6 cellular contexts compared by ENCODE assay signal in genomic region chr19:3955276-3955675, GRCh38. TPM values are rescaled to one million over a fixed set of nuclear protein-coding genes. Genes with fewer than 3 reads are reported as not detected.
"Had no signal": no experiment of that assay in that cellular context is flagged by ENCODE, and none has a peak within 500 bp of the region (broad histone marks: within the 10 kb centered on the region; RNA-seq: fewer than 3 reads in every experiment).

No MANE protein-coding gene starts in this region.

RNA-seq across cellular contexts. Expression of gene NMRK2, which starts 22.4 kb away (rescaled TPM):
- total RNA-seq: activated CD8-positive, alpha-beta T cell treated with anti-CD3 and anti-CD28 coated beads, Interleukin-2, amount 10 ng/mL, durations not matched to agents 7 days and 5 days; activated T-helper 1 cell treated with anti-CD3 and anti-CD28 coated beads, Interleukin-12 subunit alpha, Interleukin-12 subunit beta, Interleukin-2, Interleukin-4 antibody, amounts not matched to agents 30 ng/mL and 10 ng/mL and 1 ng/mL, durations not matched to agents 14 hours and 24 hours and 36 hours; body of pancreas; bronchial epithelial cell; NCI-H460; PC-9 had no signal
